ENCODE assay signal across 28 cellular contexts in the genomic region with DNA sequence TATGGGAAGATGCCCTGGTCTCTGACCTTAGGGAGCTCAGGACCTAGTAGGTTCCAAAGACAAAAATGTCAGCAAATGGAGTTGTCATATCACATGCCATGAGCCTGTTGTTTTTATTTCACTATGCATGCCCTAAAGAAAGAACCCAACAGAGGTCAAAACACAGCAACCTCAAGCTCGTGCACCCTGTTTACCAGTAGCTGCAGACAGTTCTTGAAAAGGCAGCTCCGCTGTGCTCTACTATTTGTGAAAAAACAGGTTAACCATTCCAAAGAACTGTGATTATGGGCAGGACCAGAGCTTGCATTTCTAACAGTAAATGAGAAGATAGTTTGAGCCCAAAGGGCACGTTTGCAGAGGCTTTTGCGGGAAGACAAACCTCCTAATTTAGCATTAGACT. TPM values are rescaled to one million over a fixed set of nuclear protein-coding genes. Genes with fewer than 3 reads are reported as not detected.
DNase-seq lines count a peak whose midpoint lies in the region; ATAC-seq, FAIRE-seq and TF ChIP-seq lines count a peak whose summit lies in the region.
"Had no signal": no experiment of that assay in that cellular context is flagged by ENCODE, and none has a peak within 500 bp of the region (broad histone marks: within the 10 kb centered on the region; RNA-seq: fewer than 3 reads in every experiment).

No MANE protein-coding gene starts in this region.

- no peak overlapping the region; the same call in 1 of the 2 replicates for H3K27ac ChIP-seq in BLaER1
- peak overlapping the region; percentile 90 for H3K27ac ChIP-seq in CD4-positive, CD25-positive, alpha-beta regulatory T cell (ENCODE audit: insufficient read depth, low read length, poor library complexity, severe bottlenecking)
- no peak overlapping the region for H3K27ac ChIP-seq in H1 (ENCODE audit: low read depth, low read length)
- H3K27ac ChIP-seq in Karpas-422 (ENCODE audit: low read length): no peak overlapping the region
- no peak overlapping the region for H3K27ac ChIP-seq in smooth muscle cell (ENCODE audit: low read depth)
- no peak overlapping the region for H3K27ac ChIP-seq in uterus
- H3K27ac ChIP-seq: esophagus muscularis mucosa, KMS-11, RWPE1, SK-N-MC, transverse colon had no signal

- peak; percentile 49 to 64 for ATAC-seq in CD4-positive, CD25-positive, alpha-beta regulatory T cell (ENCODE audit: low read depth in 2 of 2)
- peak; percentile 9 for ATAC-seq in activated CD8-positive, alpha-beta T cell treated with anti-CD3 and anti-CD28 coated beads for 36 hours
- no peak for ATAC-seq in esophagus mucosa
- ATAC-seq: GM12878; left ventricle myocardium superior; stimulated activated memory B cell treated with anti-CD40 and anti-IgM and Interleukin-4, amounts not matched to agents 10 μg/mL and 1 μg/mL and 100 μg/mL, for 72 hours had no signal

- FAIRE-seq in H1 (lab: Jason Lieb, UNC): no peak
- FAIRE-seq: frontal cortex, GM12878, islet of Langerhans had no signal

- no peak overlapping the region for H3K56ac ChIP-seq in H1 (replicated peaks; ENCODE audit: insufficient read length, low read depth, low read length)

- no peak overlapping the region for H2BK20ac ChIP-seq in H1 (ENCODE audit: low read length)

- POLR2A ChIA-PET in activated CD8-positive, alpha-beta T cell treated with anti-CD3 and anti-CD28 coated beads for 36 hours (lab: Charles Lee): interaction anchor here (1.0 to 55.7 kb wide), 7 partner anchors 2 to 69 kb away, joined by 3 to 1980 read pairs (median 3); partner anchors contain the start of genes GARIN3 and ITK
- POLR2A ChIA-PET in H1 (lab: Charles Lee; ENCODE audit: partially characterized antibody): no interaction called here

- no peak for TF ChIP-seq CTCF in activated CD8-positive, alpha-beta T cell treated with anti-CD3 and anti-CD28 coated beads for 36 hours (IDR thresholded peaks at IDR 0.05)
- no peak for TF ChIP-seq CTCF in H1 (IDR thresholded peaks at IDR 0.05; ENCODE audit: control extremely low read depth in 1 of 3, insufficient read depth in 1 of 3, low read depth in 1 of 3, low read length in 3 of 3)
- TF ChIP-seq CTCF in smooth muscle cell (IDR thresholded peaks at IDR 0.05; ENCODE audit: borderline replicate concordance, insufficient read depth, poor library complexity, severe bottlenecking): no peak
- TF ChIP-seq CTCF in uterus (IDR thresholded peaks at IDR 0.05): no peak

- no peak overlapping the region for H4K91ac ChIP-seq in H1 (replicated peaks; ENCODE audit: insufficient read length, low read length)

- intact Hi-C loops in activated CD8-positive, alpha-beta T cell treated with anti-CD3 and anti-CD28 coated beads for 36 hours (cut with micrococcal nuclease): no loop called here
- intact Hi-C loops in uterus (cut with DNase I; ENCODE audit: low total_unique reads): no loop called here

- peak overlapping the region; percentile 23 for H3K4me2 ChIP-seq in BLaER1
- no peak overlapping the region for H3K4me2 ChIP-seq in H1 (ENCODE audit: insufficient read depth in 1 of 2, low read depth in 2 of 2, low read length in 2 of 2)
- H3K4me2 ChIP-seq in Karpas-422 (ENCODE audit: low read depth, low read length, poor library complexity, severe bottlenecking): no peak overlapping the region
- no peak overlapping the region for H3K4me2 ChIP-seq in smooth muscle cell
- H3K4me2 ChIP-seq: KMS-11 had no signal

- H3K9ac ChIP-seq in BLaER1 (no peak overlapping the region), H1 (replicated peaks in 1 of 4; ENCODE audit: extremely low read depth in 1 of 4, low read depth in 3 of 4, low read length in 3 of 4) (no peak overlapping the region), Karpas-422 (ENCODE audit: low read length) (no peak overlapping the region), smooth muscle cell (ENCODE audit: low read depth) (no peak overlapping the region)
- H3K9ac ChIP-seq: KMS-11 had no signal

- H4K5ac ChIP-seq in H1 (ENCODE audit: insufficient read length, low read depth, low read length): no peak overlapping the region

- H3K79me2 ChIP-seq in H1 (ENCODE audit: control insufficient read depth in 1 of 2, insufficient read depth in 2 of 2, low read length in 2 of 2): no peaks in the 10 kb centered on the region
- H3K79me2 ChIP-seq in Karpas-422 (ENCODE audit: low read length): no peaks in the 10 kb centered on the region
- H3K79me2 ChIP-seq in smooth muscle cell (ENCODE audit: low read depth): no peaks in the 10 kb centered on the region

- no peak for TF ChIP-seq RAD21 in H1 (IDR thresholded peaks at IDR 0.05 in 1 of 2, conservative IDR thresholded peaks at IDR 0.05 in 1 of 2; ENCODE audit: low read depth in 2 of 2, low read length in 2 of 2)

- no peaks in the 10 kb centered on the region for H3F3A ChIP-seq in smooth muscle cell (ENCODE audit: low read depth)

- H3K9me3 Mint-ChIP-seq in CD4-positive, CD25-positive, alpha-beta regulatory T cell: peaks cover 0 to 5% (median 0%) of the 10 kb centered on the region in 7 donors
- H3K9me3 Mint-ChIP-seq in activated CD8-positive, alpha-beta T cell treated with anti-CD3 and anti-CD28 coated beads for 36 hours: peaks cover 9% of the 10 kb centered on the region

- TF ChIP-seq POLR2A in H1 (IDR thresholded peaks at IDR 0.05; ENCODE audit: control extremely low read depth in 1 of 2, low read depth in 2 of 2, low read length in 2 of 2) (no peak), uterus (IDR thresholded peaks at IDR 0.05) (no peak)

- H3K4me3 Mint-ChIP-seq in CD4-positive, CD25-positive, alpha-beta regulatory T cell: peak overlapping the region; percentile 76 to 92 (median 83)
- peak overlapping the region; percentile 66 for H3K4me3 Mint-ChIP-seq in activated CD8-positive, alpha-beta T cell treated with anti-CD3 and anti-CD28 coated beads for 36 hours
- H3K4me3 Mint-ChIP-seq: stimulated activated memory B cell treated with anti-CD40 and anti-IgM and Interleukin-4, amounts not matched to agents 10 μg/mL and 1 μg/mL and 100 μg/mL, for 72 hours had no signal

- no peak overlapping the region for H3K18ac ChIP-seq in H1 (ENCODE audit: extremely low read depth, low read length)

- H3K27me3 ChIP-seq in BLaER1: no peaks in the 10 kb centered on the region
- H3K27me3 ChIP-seq in CD4-positive, CD25-positive, alpha-beta regulatory T cell (ENCODE audit: control insufficient read depth, insufficient read depth, low read length): no peaks in the 10 kb centered on the region
- H3K27me3 ChIP-seq in H1 (replicated peaks in 1 of 4; ENCODE audit: control insufficient read depth in 3 of 4, extremely low read depth in 1 of 4, insufficient read depth in 3 of 4, low read length in 3 of 4): no peaks in the 10 kb centered on the region
- H3K27me3 ChIP-seq in Karpas-422 (ENCODE audit: low read length): no peaks in the 10 kb centered on the region
- H3K27me3 ChIP-seq in smooth muscle cell (ENCODE audit: low read depth): peaks cover 15% of the 10 kb centered on the region
- no peaks in the 10 kb centered on the region for H3K27me3 ChIP-seq in uterus
- H3K27me3 ChIP-seq: transverse colon had no signal

- peak overlapping the region; percentile 91 to 96 (median 94) for H3K27ac Mint-ChIP-seq in CD4-positive, CD25-positive, alpha-beta regulatory T cell
- peak overlapping the region; percentile 91 for H3K27ac Mint-ChIP-seq in activated CD8-positive, alpha-beta T cell treated with anti-CD3 and anti-CD28 coated beads for 36 hours
- H3K27ac Mint-ChIP-seq: stimulated activated memory B cell treated with anti-CD40 and anti-IgM and Interleukin-4, amounts not matched to agents 10 μg/mL and 1 μg/mL and 100 μg/mL, for 72 hours had no signal

- no peak overlapping the region for H3K14ac ChIP-seq in H1 (ENCODE audit: insufficient read length)

- TF ChIP-seq EP300 in H1 (IDR thresholded peaks at IDR 0.05; ENCODE audit: borderline replicate concordance in 1 of 2, low read depth in 2 of 2, low read length in 2 of 2): no peak

- H2AK5ac ChIP-seq in H1 (ENCODE audit: low read depth, low read length): no peak overlapping the region

- peaks cover 73% of the 10 kb centered on the region for H3K36me3 Mint-ChIP-seq in CD4-positive, CD25-positive, alpha-beta regulatory T cell
- H3K36me3 Mint-ChIP-seq in activated CD8-positive, alpha-beta T cell treated with anti-CD3 and anti-CD28 coated beads for 36 hours (ENCODE audit: low read depth): peaks cover 86% of the 10 kb centered on the region

- no peak overlapping the region for H2BK5ac ChIP-seq in H1 (ENCODE audit: low read depth, low read length)

- H4K20me1 ChIP-seq in BLaER1 (no peaks in the 10 kb centered on the region), H1 (replicated peaks in 1 of 2; ENCODE audit: control insufficient read depth in 1 of 2, insufficient read depth in 2 of 2, low read length in 2 of 2) (no peaks in the 10 kb centered on the region), Karpas-422 (ENCODE audit: insufficient read depth, low read depth, low read length) (no peaks in the 10 kb centered on the region), smooth muscle cell (ENCODE audit: low read depth) (no peaks in the 10 kb centered on the region)

- no peak overlapping the region for H3K4ac ChIP-seq in H1 (replicated peaks; ENCODE audit: insufficient read length, low read depth, low read length)

- H4K8ac ChIP-seq in H1 (ENCODE audit: extremely low read depth, insufficient read depth, low read length): no peak overlapping the region

- H3K36me3 ChIP-seq in BLaER1 (no peaks in the 10 kb centered on the region), H1 (ENCODE audit: control insufficient read depth in 2 of 4, insufficient read depth in 4 of 4, low read length in 3 of 4) (no peaks in the 10 kb centered on the region), Karpas-422 (ENCODE audit: insufficient read depth, low read length) (no peaks in the 10 kb centered on the region), smooth muscle cell (ENCODE audit: low read depth) (no peaks in the 10 kb centered on the region), uterus (no peaks in the 10 kb centered on the region)
- H3K36me3 ChIP-seq in CD4-positive, CD25-positive, alpha-beta regulatory T cell (ENCODE audit: control insufficient read depth, insufficient read depth, low read length): peaks cover 70% of the 10 kb centered on the region
- H3K36me3 ChIP-seq: esophagus muscularis mucosa, transverse colon had no signal

- no peak overlapping the region for H3K23ac ChIP-seq in H1 (ENCODE audit: insufficient read length)

- peaks cover 47 to 94% (median 75%) of the 10 kb centered on the region in 4 donors for H3K4me1 Mint-ChIP-seq in CD4-positive, CD25-positive, alpha-beta regulatory T cell
- peaks cover 82% of the 10 kb centered on the region for H3K4me1 Mint-ChIP-seq in activated CD8-positive, alpha-beta T cell treated with anti-CD3 and anti-CD28 coated beads for 36 hours (ENCODE audit: low read depth)

- CTCF ChIA-PET in activated CD8-positive, alpha-beta T cell treated with anti-CD3 and anti-CD28 coated beads for 36 hours (lab: Charles Lee): interaction anchor here (1.1 to 2.4 kb wide), 7 partner anchors 9 to 54 kb away, joined by 3 to 10 read pairs (median 5); no protein-coding TSS in a partner anchor
- CTCF ChIA-PET in H1 (lab: Charles Lee; ENCODE audit: partially characterized antibody): interaction anchor here (0.6 kb wide), 1 partner anchor 55 kb away, joined by 4 read pairs; no protein-coding TSS in a partner anchor

- no peak overlapping the region for H2BK120ac ChIP-seq in H1 (replicated peaks; ENCODE audit: low read depth, low read length)

- DNase-seq in CD4-positive, CD25-positive, alpha-beta regulatory T cell: peak in 2 of 3 donors; percentile 48 to 66
- no peak for DNase-seq in activated CD8-positive, alpha-beta T cell treated with anti-CD3 and anti-CD28 coated beads for 36 hours
- DNase-seq in H1 (ENCODE audit: low read depth in 1 of 2, low spot score in 2 of 2) (no peak), Karpas-422 (no peak), smooth muscle cell (lab: John Stamatoyannopoulos, UW; ENCODE audit: unreplicated experiment) (no peak), uterus (no peak)
- DNase-seq: activated CD4-positive, CD25-positive, alpha-beta regulatory T cell; DND-41; effector CD4-positive, alpha-beta T cell; hypothalamus; left ventricle myocardium superior; midbrain; NCI-H187 treated with DMSO at 0.1 percent for 48 hours; NCI-H69; transverse colon had no signal

- H3K4me3 ChIP-seq in BLaER1: no peak overlapping the region
- peak overlapping the region; percentile 79 for H3K4me3 ChIP-seq in CD4-positive, CD25-positive, alpha-beta regulatory T cell (ENCODE audit: low read depth, low read length)
- no peak overlapping the region for H3K4me3 ChIP-seq in H1 (ENCODE audit: extremely low read depth in 1 of 4, insufficient read depth in 2 of 4, low read depth in 3 of 4, low read length in 4 of 4)
- no peak overlapping the region for H3K4me3 ChIP-seq in Karpas-422 (ENCODE audit: low read length)
- no peak overlapping the region for H3K4me3 ChIP-seq in smooth muscle cell
- H3K4me3 ChIP-seq in uterus: no peak overlapping the region
- H3K4me3 ChIP-seq: esophagus muscularis mucosa, GM12878, SK-N-MC, transverse colon had no signal

- peaks cover 28% of the 10 kb centered on the region for H3K9me3 ChIP-seq in BLaER1
- no peaks in the 10 kb centered on the region for H3K9me3 ChIP-seq in CD4-positive, CD25-positive, alpha-beta regulatory T cell (ENCODE audit: control insufficient read depth in 2 of 2, low read length in 2 of 2)
- no peaks in the 10 kb centered on the region for H3K9me3 ChIP-seq in H1 (ENCODE audit: insufficient read depth in 2 of 2, low read depth in 1 of 2, low read length in 1 of 2)
- H3K9me3 ChIP-seq in Karpas-422 (ENCODE audit: low read length): peaks cover 8% of the 10 kb centered on the region
- H3K9me3 ChIP-seq in smooth muscle cell (replicated peaks; ENCODE audit: low read depth): no peaks in the 10 kb centered on the region
- H3K9me3 ChIP-seq in uterus: no peaks in the 10 kb centered on the region
- H3K9me3 ChIP-seq: esophagus muscularis mucosa, transverse colon had no signal

- 95% methylated on average over 4 of the region's 4 CpGs; no CpG with 5 or more reads in 1 of the 2 experiments for WGBS in H1 (ENCODE audit: extremely low coverage in 1 of 2, insufficient coverage in 1 of 2, insufficient read length in 1 of 2, insufficient replicate concordance in 2 of 2, low coverage in 1 of 2, low lambda C conversion rate in 2 of 2, missing lambda C conversion rate in 1 of 2), 2 experiments
- 78% methylated on average over 4 of the region's 4 CpGs for WGBS in smooth muscle cell (ENCODE audit: low lambda C conversion rate)

- no peaks in the 10 kb centered on the region for H3K23me2 ChIP-seq in H1 (ENCODE audit: low read depth, low read length)

- H3K9me2 ChIP-seq in Karpas-422 (replicated peaks; ENCODE audit: insufficient read depth, low read length): no peaks in the 10 kb centered on the region

- H2AFZ ChIP-seq in H1 (ENCODE audit: low read length) (peak overlapping the region; percentile 92), Karpas-422 (ENCODE audit: low read length) (no peak overlapping the region), smooth muscle cell (ENCODE audit: low read depth) (no peak overlapping the region)

- H2BK15ac ChIP-seq in H1 (ENCODE audit: low read length): no peak overlapping the region

- peaks cover 15% of the 10 kb centered on the region for H3K4me1 ChIP-seq in BLaER1
- peaks cover 82% of the 10 kb centered on the region for H3K4me1 ChIP-seq in CD4-positive, CD25-positive, alpha-beta regulatory T cell (ENCODE audit: control insufficient read depth, insufficient read depth, low read length, poor library complexity, severe bottlenecking)
- no peaks in the 10 kb centered on the region for H3K4me1 ChIP-seq in H1 (replicated peaks in 1 of 4; ENCODE audit: control insufficient read depth in 3 of 4, insufficient read depth in 4 of 4, low read length in 3 of 4)
- peaks cover 3% of the 10 kb centered on the region; the same call in 1 of the 2 replicates for H3K4me1 ChIP-seq in Karpas-422 (ENCODE audit: low read length)
- no peaks in the 10 kb centered on the region for H3K4me1 ChIP-seq in smooth muscle cell (ENCODE audit: low read depth)
- H3K4me1 ChIP-seq in uterus: no peaks in the 10 kb centered on the region
- H3K4me1 ChIP-seq: esophagus muscularis mucosa, transverse colon had no signal

- H3K79me1 ChIP-seq in H1 (ENCODE audit: low read depth, low read length): no peaks in the 10 kb centered on the region

- H2BK12ac ChIP-seq in H1 (ENCODE audit: low read depth, low read length): no peak overlapping the region

- H3K27me3 Mint-ChIP-seq in CD4-positive, CD25-positive, alpha-beta regulatory T cell: no peaks in the 10 kb centered on the region
- H3K27me3 Mint-ChIP-seq in activated CD8-positive, alpha-beta T cell treated with anti-CD3 and anti-CD28 coated beads for 36 hours: no peaks in the 10 kb centered on the region

RNA-seq across cellular contexts. Expression of gene ITK, which starts 22.8 kb away (rescaled TPM):
- total RNA-seq in CD4-positive, CD25-positive, alpha-beta regulatory T cell: 550 TPM
- 100 to 1,000 TPM; 146 to 222 (median 169) TPM for polyA plus RNA-seq in CD4-positive, CD25-positive, alpha-beta regulatory T cell
- total RNA-seq in activated CD8-positive, alpha-beta T cell treated with anti-CD3 and anti-CD28 coated beads for 36 hours: 100 to 1,000 TPM; 229 to 236 TPM
- not detected in 2 replicates for total RNA-seq in H1 (2021; fragmentation: NEBNext Ultra II Directional; extraction: Animal tissue kit (Norgen Biotek cat#: 25700))
- polyA plus RNA-seq in H1 (2011; rRNA removed): 0.05 TPM in 1 of 2 replicates, not detected in the other
- 0.03 TPM for polyA plus RNA-seq in H1 (2011; cell fraction: cytosol; rRNA removed)
- not detected for polyA plus RNA-seq in H1 (2011; cell fraction: nucleus; rRNA removed)
- polyA plus RNA-seq in H1 (2012, experiment 1 of 2): 0.04 to 0.15 TPM (median 0.07 TPM) in 3 of 4 replicates, not detected in the other
- polyA plus RNA-seq in H1 (2012, experiment 2 of 2): not detected
- polyA plus RNA-seq in H1 (2013, experiment 1 of 2): 0.02 TPM
- polyA plus RNA-seq in H1 (2013, experiment 2 of 2): 0.06 TPM
- polyA minus RNA-seq in H1 (2011; rRNA and poly(A)+ RNA removed): 0.10 TPM in 1 of 2 replicates, not detected in the other
- not detected for polyA minus RNA-seq in H1 (2011; cell fraction: cytosol; rRNA and poly(A)+ RNA removed)
- not detected for polyA minus RNA-seq in H1 (2011; cell fraction: nucleus; rRNA and poly(A)+ RNA removed)
- total RNA-seq in Karpas-422 (2014; rRNA removed; shearing (Covaris generic); ENCODE audit: low replicate concordance): 0.25 and 1.3 TPM in 2 replicates
- total RNA-seq in smooth muscle cell: 1.7 and 1.8 TPM in 2 replicates
- 0.97 TPM in 1 of 2 replicates, not detected in the other for polyA plus RNA-seq in smooth muscle cell
- total RNA-seq in uterus: 1 to 10 TPM in 2 of 4 donors, under 1 TPM in 2; 0.41 to 2.8 (median 1.8) TPM
- 0.40 TPM for total RNA-seq in esophagus mucosa
- total RNA-seq: frontal cortex, HT1080 had no signal

RNA-seq across cellular contexts. Expression of gene GARIN3, which starts 37.4 kb away (rescaled TPM):
- total RNA-seq in CD4-positive, CD25-positive, alpha-beta regulatory T cell: not detected
- not detected for polyA plus RNA-seq in CD4-positive, CD25-positive, alpha-beta regulatory T cell
- 1 to 10 TPM in 1 of 2 experiments, under 1 TPM in 1; 0.77 to 1.1 TPM for total RNA-seq in activated CD8-positive, alpha-beta T cell treated with anti-CD3 and anti-CD28 coated beads for 36 hours
- not detected in 2 replicates for total RNA-seq in H1 (2021; fragmentation: NEBNext Ultra II Directional; extraction: Animal tissue kit (Norgen Biotek cat#: 25700))
- not detected in 2 replicates for polyA plus RNA-seq in H1 (2011; rRNA removed)
- not detected for polyA plus RNA-seq in H1 (2011; cell fraction: cytosol; rRNA removed)
- not detected for polyA plus RNA-seq in H1 (2011; cell fraction: nucleus; rRNA removed)
- not detected in 4 replicates for polyA plus RNA-seq in H1 (2012, experiment 1 of 2)
- not detected for polyA plus RNA-seq in H1 (2012, experiment 2 of 2)
- not detected for polyA plus RNA-seq in H1 (2013, experiment 1 of 2)
- polyA plus RNA-seq in H1 (2013, experiment 2 of 2): not detected
- polyA minus RNA-seq in H1 (2011; rRNA and poly(A)+ RNA removed): not detected in 2 replicates
- polyA minus RNA-seq in H1 (2011; cell fraction: cytosol; rRNA and poly(A)+ RNA removed): not detected
- not detected for polyA minus RNA-seq in H1 (2011; cell fraction: nucleus; rRNA and poly(A)+ RNA removed)
- total RNA-seq in Karpas-422 (2014; rRNA removed; shearing (Covaris generic); ENCODE audit: low replicate concordance): not detected in 2 replicates
- total RNA-seq in smooth muscle cell: not detected in 2 replicates
- polyA plus RNA-seq in smooth muscle cell: not detected in 2 replicates
- total RNA-seq in uterus: not detected
- total RNA-seq in esophagus mucosa: not detected
- total RNA-seq: cerebellum, esophagus muscularis mucosa, frontal cortex, GM12878, HT1080, left ventricle myocardium superior, posterior vena cava, transverse colon had no signal

Comparison
In these comparisons a context has a peak if more than half of its experiments do, and no peak if none do; other contexts are left out.
1. DNase-seq: peak in CD4-positive, CD25-positive, alpha-beta regulatory T cell (2 of 3); none in activated CD8-positive, alpha-beta T cell treated with anti-CD3 and anti-CD28 coated beads for 36 hours (single experiment), H1 (0 of 2), Karpas-422 (single experiment), smooth muscle cell (single experiment) and uterus (0 of 2).
2. RNA of gene ITK, which starts 22.8 kb away (total RNA-seq): 550 TPM in CD4-positive, CD25-positive, alpha-beta regulatory T cell (single experiment) and 229 to 236 TPM in activated CD8-positive, alpha-beta T cell treated with anti-CD3 and anti-CD28 coated beads for 36 hours; 0.41 to 2.8 TPM in uterus, 1.7 to 1.8 TPM in smooth muscle cell, 0.25 to 1.3 TPM in Karpas-422, 0.40 TPM in esophagus mucosa (single experiment) and not detected in H1; every median in the first group is over 10 times any median in the second.